Comparison of ENCODE assay signal across 1 cellular context in genomic region chr13:36819064-36819810, GRCh38.
TF ChIP-seq lines count a peak whose summit lies in the region.

Gene RFXAP (plus strand): TSS chr13:36819222. CDS start chr13:36819358, 136 bp downstream.

TF ChIP-seq in HepG2, 621 proteins besides CTCF, POLR2A, EP300 and RAD21 (continued from another document and continues in another):
- TF ChIP-seq ZNF788 (CRISPR knock-in tag; IDR thresholded peaks at IDR 0.05; ENCODE audit: borderline replicate concordance): no peak
- no peak for TF ChIP-seq ZNF75D (CRISPR knock-in tag; IDR thresholded peaks at IDR 0.05; ENCODE audit: borderline replicate concordance)
- no peak for TF ChIP-seq FOSL2 (CRISPR knock-in tag; IDR thresholded peaks at IDR 0.05)
- TF ChIP-seq ZNF101 (CRISPR knock-in tag; IDR thresholded peaks at IDR 0.05; ENCODE audit: borderline replicate concordance, low read depth): no peak
- no peak for TF ChIP-seq SMAD9 (CRISPR knock-in tag; IDR thresholded peaks at IDR 0.05)
- no peak for TF ChIP-seq SKI (IDR thresholded peaks at IDR 0.05; ENCODE audit: partially characterized antibody)
- no peak for TF ChIP-seq ZNF644 (CRISPR knock-in tag; IDR thresholded peaks at IDR 0.05; ENCODE audit: low read depth)
- TF ChIP-seq POLR2G (IDR thresholded peaks at IDR 0.05; ENCODE audit: low read depth, low read length): peak; percentile 79
- no peak; the same call in 1 of the 2 replicates for TF ChIP-seq PHF20 (CRISPR knock-in tag; IDR thresholded peaks at IDR 0.05)
- no peak for TF ChIP-seq NCOA1 (CRISPR knock-in tag; IDR thresholded peaks at IDR 0.05)
- peak; percentile 79 for TF ChIP-seq ZFX (CRISPR knock-in tag; IDR thresholded peaks at IDR 0.05; ENCODE audit: low read depth)
- no peak for TF ChIP-seq BCLAF1 (IDR thresholded peaks at IDR 0.05)
- no peak for TF ChIP-seq ZNF740 (CRISPR knock-in tag; IDR thresholded peaks at IDR 0.05)
- TF ChIP-seq NONO (IDR thresholded peaks at IDR 0.05): no peak
- peak; percentile 64; the same call in 1 of the 2 replicates for TF ChIP-seq NONO (CRISPR knock-in tag; conservative IDR thresholded peaks at IDR 0.05)
- no peak for TF ChIP-seq JUNB (CRISPR knock-in tag; IDR thresholded peaks at IDR 0.05; ENCODE audit: borderline replicate concordance)
- no peak; the same call in 1 of the 2 replicates for TF ChIP-seq HOXA3 (CRISPR knock-in tag; IDR thresholded peaks at IDR 0.05)
- TF ChIP-seq TFAP4 (IDR thresholded peaks at IDR 0.05; ENCODE audit: borderline replicate concordance, low read depth): peak; percentile 85
- peak; percentile 76 for TF ChIP-seq POLR2AphosphoS5 (IDR thresholded peaks at IDR 0.05; ENCODE audit: low read depth, low read length)
- TF ChIP-seq ZNF280B (CRISPR knock-in tag; IDR thresholded peaks at IDR 0.05; ENCODE audit: borderline replicate concordance): 0 out of 2 replicates have a peak, but pooled peaks have one; percentile 17
- peak; percentile 47 for TF ChIP-seq HDAC1 (CRISPR knock-in tag; IDR thresholded peaks at IDR 0.05)
- no peak for TF ChIP-seq PAX8 (CRISPR knock-in tag; IDR thresholded peaks at IDR 0.05; ENCODE audit: borderline replicate concordance)
- TF ChIP-seq ZBTB2 (CRISPR knock-in tag; IDR thresholded peaks at IDR 0.05; ENCODE audit: low read depth): 0 out of 2 replicates have a peak, but pooled peaks have one; percentile 22
- no peak for TF ChIP-seq FIP1L1 (IDR thresholded peaks at IDR 0.05; ENCODE audit: borderline replicate concordance, insufficient read depth, low read depth, low read length)
- TF ChIP-seq ZFP36L2 (CRISPR knock-in tag; IDR thresholded peaks at IDR 0.05): no peak
- no peak for TF ChIP-seq FOXA1 (IDR thresholded peaks at IDR 0.05)
- TF ChIP-seq FOXA1 (CRISPR knock-in tag; IDR thresholded peaks at IDR 0.05): peak; percentile 71
- no peak for TF ChIP-seq ZNF225 (CRISPR knock-in tag; IDR thresholded peaks at IDR 0.05)
- TF ChIP-seq PPARG (CRISPR knock-in tag; conservative IDR thresholded peaks at IDR 0.05): no peak
- TF ChIP-seq ZNF709 (CRISPR knock-in tag; IDR thresholded peaks at IDR 0.05): 0 out of 2 replicates have a peak, but pooled peaks have one; percentile 0
- peak; percentile 32 for TF ChIP-seq SP4 (CRISPR knock-in tag; IDR thresholded peaks at IDR 0.05)
- no peak for TF ChIP-seq PAXIP1 (CRISPR knock-in tag; conservative IDR thresholded peaks at IDR 0.05)
- no peak for TF ChIP-seq NFIB (CRISPR knock-in tag; IDR thresholded peaks at IDR 0.05; ENCODE audit: borderline replicate concordance)
- TF ChIP-seq XRCC5 (optimal IDR thresholded peaks at IDR 0.05; ENCODE audit: low read length): peak; percentile 26
- peak; percentile 81 for TF ChIP-seq RNF2 (conservative IDR thresholded peaks at IDR 0.05; ENCODE audit: low read depth)
- TF ChIP-seq GABPA (IDR thresholded peaks at IDR 0.05; ENCODE audit: low read depth, low read length): no peak
- TF ChIP-seq GABPA (CRISPR knock-in tag; IDR thresholded peaks at IDR 0.05; ENCODE audit: low read depth): no peak
- no peak for TF ChIP-seq ZSCAN5A (CRISPR knock-in tag; IDR thresholded peaks at IDR 0.05; ENCODE audit: borderline replicate concordance)
- TF ChIP-seq BHLHE40 (IDR thresholded peaks at IDR 0.05; ENCODE audit: low read length): no peak
- no peak for TF ChIP-seq ZNF3 (CRISPR knock-in tag; IDR thresholded peaks at IDR 0.05)
- no peak for TF ChIP-seq HES4 (CRISPR knock-in tag; IDR thresholded peaks at IDR 0.05; ENCODE audit: borderline replicate concordance)
- TF ChIP-seq TEAD2 (CRISPR knock-in tag; IDR thresholded peaks at IDR 0.05): no peak
- TF ChIP-seq ARHGAP35 (CRISPR knock-in tag; IDR thresholded peaks at IDR 0.05; ENCODE audit: borderline replicate concordance): peak; percentile 21; the same call in 1 of the 2 replicates
- TF ChIP-seq ZNF326 (CRISPR knock-in tag; IDR thresholded peaks at IDR 0.05; ENCODE audit: borderline replicate concordance): no peak
- TF ChIP-seq ZNF747 (CRISPR knock-in tag; IDR thresholded peaks at IDR 0.05; ENCODE audit: borderline replicate concordance): no peak
- TF ChIP-seq THAP8 (CRISPR knock-in tag; IDR thresholded peaks at IDR 0.05; ENCODE audit: borderline replicate concordance): no peak
- peak; percentile 84 for TF ChIP-seq GMEB1 (CRISPR knock-in tag; IDR thresholded peaks at IDR 0.05; ENCODE audit: borderline replicate concordance)
- 0 out of 2 replicates have a peak, but pooled peaks have one; percentile 35 for TF ChIP-seq ARNT2 (CRISPR knock-in tag; IDR thresholded peaks at IDR 0.05; ENCODE audit: low read depth)
- TF ChIP-seq KLF6 (CRISPR knock-in tag; IDR thresholded peaks at IDR 0.05): 0 out of 2 replicates have a peak, but pooled peaks have one; percentile 29
- TF ChIP-seq POGZ (CRISPR knock-in tag; IDR thresholded peaks at IDR 0.05): 0 out of 2 replicates have a peak, but pooled peaks have one; percentile 26
- TF ChIP-seq SP5 (CRISPR knock-in tag; IDR thresholded peaks at IDR 0.05; ENCODE audit: borderline replicate concordance, low read depth): 0 out of 2 replicates have a peak, but pooled peaks have one; percentile 29
- TF ChIP-seq ZNF234 (CRISPR knock-in tag; conservative IDR thresholded peaks at IDR 0.05): no peak
- no peak for TF ChIP-seq ZKSCAN5 (CRISPR knock-in tag; IDR thresholded peaks at IDR 0.05)
